Comparison of ENCODE assay signal across 12 cellular contexts in genomic region chr18:50192903-50193795, GRCh38. TPM values are rescaled to one million over a fixed set of nuclear protein-coding genes. Genes with fewer than 3 reads are reported as not detected.
DNase-seq lines count a peak whose midpoint lies in the region; ATAC-seq and TF ChIP-seq lines count a peak whose summit lies in the region.
"Had no signal": no experiment of that assay in that cellular context is flagged by ENCODE, and none has a peak within 500 bp of the region (broad histone marks: within the 10 kb centered on the region; RNA-seq: fewer than 3 reads in every experiment).

No MANE protein-coding gene starts in this region.

- TF ChIP-seq POLR2A in Peyer's patch (IDR thresholded peaks at IDR 0.05), result peak; percentile 38 to 77
- no peak for TF ChIP-seq POLR2A in erythroblast (IDR thresholded peaks at IDR 0.05; ENCODE audit: low read length)

- H3K36me3 ChIP-seq in Peyer's patch, result no peaks in the 10 kb centered on the region
- no peaks in the 10 kb centered on the region for H3K36me3 ChIP-seq in iPS DF 6.9 (ENCODE audit: control insufficient read depth, insufficient read depth, low read length)

- H3K27ac Mint-ChIP-seq in progenitor cell of endocrine pancreas, result peak overlapping the region; percentile 35
- H3K27ac Mint-ChIP-seq: dendritic cell treated with granulocyte-macrophage colony-stimulating factor and Interleukin-4, amounts not matched to agents 40 ng/mL and 50 ng/mL, for 4 days had no signal

- H3K27me3 ChIP-seq in Peyer's patch (peaks cover 0 to 4% of the 10 kb centered on the region in 2 donors), iPS DF 6.9 (ENCODE audit: control insufficient read depth, insufficient read depth, low read length) (peaks cover 30% of the 10 kb centered on the region), foreskin keratinocyte (peaks cover 86% of the 10 kb centered on the region)

- WGBS in iPS DF 6.9 (ENCODE audit: insufficient coverage, insufficient read length), result no CpG with 5 or more reads among the region's 31 CpGs

- H3K9me3 ChIP-seq in Peyer's patch (no peaks in the 10 kb centered on the region), iPS DF 6.9 (ENCODE audit: control insufficient read depth, insufficient read depth, low read length) (no peaks in the 10 kb centered on the region)

- DNase-seq in ELF-1 (ENCODE audit: low read depth, low spot score) (peak; percentile 14), Peyer's patch (peak in 1 of 3 donors; percentile 61), iPS DF 6.9 (ENCODE audit: low read depth, low spot score) (no peak), progenitor cell of endocrine pancreas (ENCODE audit: low spot score, unreplicated experiment) (no peak), AG08396 (ENCODE audit: low spot score) (no peak), NCI-H2081 (lab: John Stamatoyannopoulos, UW) (no peak), erythroblast (lab: John Stamatoyannopoulos, UW) (no peak), foreskin keratinocyte (no peak)
- DNase-seq: midbrain, NCI-H1105 treated with DMSO at 0.1 percent for 48 hours had no signal

- no peaks in the 10 kb centered on the region for H3K36me3 Mint-ChIP-seq in progenitor cell of endocrine pancreas (ENCODE audit: insufficient read depth)

- peak overlapping the region; percentile 86 for H3K4me3 Mint-ChIP-seq in progenitor cell of endocrine pancreas (ENCODE audit: low read depth)
- H3K4me3 Mint-ChIP-seq: dendritic cell treated with granulocyte-macrophage colony-stimulating factor and Interleukin-4, amounts not matched to agents 40 ng/mL and 50 ng/mL, for 4 days had no signal

- TF ChIP-seq CTCF in Peyer's patch (IDR thresholded peaks at IDR 0.05), result no peak
- no peak for TF ChIP-seq CTCF in progenitor cell of endocrine pancreas (IDR thresholded peaks at IDR 0.05; ENCODE audit: unreplicated experiment)
- no peak for TF ChIP-seq CTCF in foreskin keratinocyte (conservative IDR thresholded peaks at IDR 0.05)

- H3K4me1 ChIP-seq in Peyer's patch (peaks cover 0 to 15% (median 4%) of the 10 kb centered on the region in 4 donors), iPS DF 6.9 (ENCODE audit: control insufficient read depth, insufficient read depth, low read length) (0 out of 2 replicates have a peak, but pooled peaks cover 2% of the 10 kb centered on the region), foreskin keratinocyte (no peaks in the 10 kb centered on the region)

- H3K4me1 Mint-ChIP-seq in progenitor cell of endocrine pancreas (ENCODE audit: low read depth), result peaks cover 11% of the 10 kb centered on the region

- no peaks in the 10 kb centered on the region for H3K9me3 Mint-ChIP-seq in progenitor cell of endocrine pancreas (ENCODE audit: low read depth)
- H3K9me3 Mint-ChIP-seq: dendritic cell treated with granulocyte-macrophage colony-stimulating factor and Interleukin-4, amounts not matched to agents 40 ng/mL and 50 ng/mL, for 4 days had no signal

- peaks cover 51% of the 10 kb centered on the region for H3K27me3 Mint-ChIP-seq in progenitor cell of endocrine pancreas

- H3K4me3 ChIP-seq in Peyer's patch (peak overlapping the region in 3 of 4 donors; percentile 61 to 96 (median 88)), iPS DF 6.9 (ENCODE audit: low read length) (peak overlapping the region; percentile 85; the same call in 1 of the 2 replicates)

- ATAC-seq in foreskin keratinocyte, result no peak

- H3K27ac ChIP-seq in Peyer's patch, result peak overlapping the region in 3 of 4 donors; percentile 91 to 96 (median 95)
- no peak overlapping the region for H3K27ac ChIP-seq in iPS DF 6.9 (ENCODE audit: low read length)
- no peak overlapping the region for H3K27ac ChIP-seq in foreskin keratinocyte
- H3K27ac ChIP-seq: RWPE1 had no signal

RNA-seq across cellular contexts. Expression of gene MYO5B, which starts 1.8 kb away (rescaled TPM):
- total RNA-seq in Peyer's patch (100 to 1,000 TPM; 105 to 213 (median 183) TPM), progenitor cell of endocrine pancreas (39.1 and 44.1 TPM in 2 replicates), foreskin keratinocyte (6.8 and 8.4 TPM in 2 replicates)
- 4.7 and 5.3 TPM in 2 replicates for polyA plus RNA-seq in foreskin keratinocyte

Comparison
In these comparisons a context has a peak if more than half of its experiments do, and no peak if none do; other contexts are left out.
1. H3K27ac ChIP-seq: peak in Peyer's patch (3 of 4); none in iPS DF 6.9 (single experiment) and foreskin keratinocyte (single experiment).